ENCODE assay signal across 8 cellular contexts in genomic region chr2:264493-265468, GRCh38. TPM values are rescaled to one million over a fixed set of nuclear protein-coding genes. Genes with fewer than 3 reads are reported as not detected.
A peak's percentile ranks its signal among the peaks of the same experiment; 100 is the strongest.
DNase-seq lines count a peak whose midpoint lies in the region; ATAC-seq and TF ChIP-seq lines count a peak whose summit lies in the region.

ACP1 (plus strand) TSS chr2:264947; CDS start chr2:264965, 18 bp downstream.

- H3K79me2 ChIP-seq in trophoblast cell (ENCODE audit: control insufficient read depth, insufficient read depth, low read length, poor library complexity), result peaks cover 25% of the 10 kb centered on the region

- peak within 1 kb of the TSS; percentile 71 for H2AFZ ChIP-seq in trophoblast cell (ENCODE audit: insufficient read depth, low read length, poor library complexity)

- peak within 1 kb of the TSS; percentile 90 for H4K91ac ChIP-seq in trophoblast cell (ENCODE audit: low read depth, low read length)

- peak; percentile 84 for ATAC-seq in HG02852 (IDR thresholded peaks at IDR 0.05; ENCODE audit: unreplicated experiment)

- peak within 1 kb of the TSS; percentile 86 for H3K18ac ChIP-seq in trophoblast cell (ENCODE audit: low read length)

- peak within 1 kb of the TSS; percentile 87 for H4K8ac ChIP-seq in trophoblast cell (ENCODE audit: low read depth, low read length)

- H3K27me3 ChIP-seq in adipocyte (replicated peaks; ENCODE audit: control insufficient read depth, insufficient read depth, low read length), result no peaks in the 10 kb centered on the region
- H3K27me3 ChIP-seq in trophoblast cell (ENCODE audit: insufficient read depth, low read length), result no peaks in the 10 kb centered on the region
- no peaks in the 10 kb centered on the region for H3K27me3 ChIP-seq in tibial nerve

- peak within 1 kb of the TSS; percentile 87 for H3K9ac ChIP-seq in adipocyte (ENCODE audit: low read length)
- H3K9ac ChIP-seq in trophoblast cell (ENCODE audit: low read length), result peak within 1 kb of the TSS; percentile 97

- TF ChIP-seq EP300 in tibial nerve (IDR thresholded peaks at IDR 0.05), result peak in 1 of 2 donors; percentile 95

- peaks cover 13% of the 10 kb centered on the region for H3K79me1 ChIP-seq in trophoblast cell (ENCODE audit: low read length)

- peak within 1 kb of the TSS; percentile 2 for H2BK12ac ChIP-seq in trophoblast cell (ENCODE audit: low read length)

- H2BK5ac ChIP-seq in trophoblast cell (ENCODE audit: low read depth, low read length, poor library complexity), result peak within 1 kb of the TSS; percentile 18

- no CpG with 5 or more reads among the region's 73 CpGs for WGBS in trophoblast cell (ENCODE audit: extremely low coverage, insufficient coverage, insufficient read length)
- 1 to 2% methylated on average over 58 to 65 of the region's 73 CpGs for WGBS in tibial nerve, 2 donors

- H3K4me2 ChIP-seq in trophoblast cell (ENCODE audit: low read length), result peak within 1 kb of the TSS; percentile 100

- H3K9me3 ChIP-seq in adipocyte (ENCODE audit: control insufficient read depth, low read length) (no peaks in the 10 kb centered on the region), trophoblast cell (ENCODE audit: insufficient read depth, low read depth, low read length) (no peaks in the 10 kb centered on the region), tibial nerve (peaks cover 0 to 2% (median 0%) of the 10 kb centered on the region in 4 donors)

- H4K12ac ChIP-seq in trophoblast cell (ENCODE audit: low read depth, low read length), result peak within 1 kb of the TSS; percentile 68

- peak within 1 kb of the TSS; percentile 80 for H3K4ac ChIP-seq in trophoblast cell (ENCODE audit: low read depth, low read length)

- H3K4me3 ChIP-seq in adipocyte (ENCODE audit: low read length), result peak within 1 kb of the TSS; percentile 94
- H3K4me3 ChIP-seq in trophoblast cell (ENCODE audit: low read depth, low read length), result peak within 1 kb of the TSS; percentile 100
- peak within 1 kb of the TSS; percentile 63 to 97 (median 82) for H3K4me3 ChIP-seq in tibial nerve

- H3K4me1 ChIP-seq in adipocyte (ENCODE audit: control insufficient read depth, insufficient read depth, low read length) (peaks cover 7% of the 10 kb centered on the region), trophoblast cell (ENCODE audit: control insufficient read depth in 1 of 2, insufficient read depth in 2 of 2, low read length in 2 of 2) (peaks cover 4 to 17% of the 10 kb centered on the region in 2 experiments), tibial nerve (peaks cover 0 to 57% (median 14%) of the 10 kb centered on the region in 4 donors)

- H3K14ac ChIP-seq in trophoblast cell (ENCODE audit: low read length), result peak within 1 kb of the TSS; percentile 83

- peak within 1 kb of the TSS; percentile 64 for H2BK120ac ChIP-seq in trophoblast cell (ENCODE audit: insufficient read depth, low read length, poor library complexity)

- H3K36me3 ChIP-seq in adipocyte (ENCODE audit: control insufficient read depth, insufficient read depth, low read length, severe bottlenecking) (peaks cover 3% of the 10 kb centered on the region), trophoblast cell (ENCODE audit: control insufficient read depth in 1 of 2, insufficient read depth in 2 of 2, low read length in 2 of 2) (no peaks in the 10 kb centered on the region), tibial nerve (peaks cover 0 to 14% (median 0%) of the 10 kb centered on the region in 3 donors)

- H3K27ac ChIP-seq in trophoblast cell (ENCODE audit: low read depth, low read length) (peak within 1 kb of the TSS; percentile 61), tibial nerve (peak within 1 kb of the TSS; percentile 41 to 84 (median 82))

- TF ChIP-seq CTCF in GM13976 (IDR thresholded peaks at IDR 0.05; ENCODE audit: borderline replicate concordance, control extremely low read depth, extremely low read depth, insufficient read depth, missing control alignments) (no peak), tibial nerve (IDR thresholded peaks at IDR 0.05) (peak in 1 of 5 experiments; percentile 20)

- intact Hi-C loops in cardiac septum (cut with DNase I), result no loop called here

- in situ Hi-C loops in GM13976 (cut with MboI; ENCODE audit: low sequenced_read_pairs, unreplicated experiment), result no loop called here

- TF ChIP-seq POLR2A in tibial nerve (IDR thresholded peaks at IDR 0.05), result peak; percentile 61 to 79

- no peak within 1 kb of the TSS for H3K23ac ChIP-seq in trophoblast cell (ENCODE audit: low read length)

- DNase-seq in GM13976 (ENCODE audit: low spot score) (peak; percentile 99), NCI-H1436 treated with DMSO at 0.1 percent for 48 hours (lab: John Stamatoyannopoulos, UW) (peak; percentile 83), T follicular helper cell (ENCODE audit: low read depth) (peak; percentile 92), adipocyte (ENCODE audit: low read depth) (peak; percentile 98), cardiac septum (ENCODE audit: low spot score) (peak; percentile 96), trophoblast cell (peak; percentile 99 to 100), tibial nerve (ENCODE audit: low spot score in 2 of 2) (peak; percentile 83 to 88)

- H2AK5ac ChIP-seq in trophoblast cell (ENCODE audit: low read length), result peak within 1 kb of the TSS; percentile 80

RNA-seq across cellular contexts. Expression of gene ACP1, which starts in this region (rescaled TPM):
- 64.6 TPM for total RNA-seq in cardiac septum
- polyA plus RNA-seq in trophoblast cell (2013), result 126 TPM in 2 replicates
- 10 to 100 TPM; 31.2 to 71.2 (median 52.5) TPM for total RNA-seq in tibial nerve

Comparison
In these comparisons a context has a peak if more than half of its experiments do, and no peak if none do; other contexts are left out.
1. Peak in every context shown above with its lines: DNase-seq, ATAC-seq, H3K4me3 ChIP-seq and H3K27ac ChIP-seq.